ENCODE assay signal across 8 cellular contexts in genomic region chr20:48635791-48636267, GRCh38.
DNase-seq lines count a peak whose midpoint lies in the region; ATAC-seq and TF ChIP-seq lines count a peak whose summit lies in the region.

No MANE protein-coding gene starts in this region.

- TF ChIP-seq CTCF in KMS-11 (conservative IDR thresholded peaks at IDR 0.05; ENCODE audit: low read depth, low read length) = peak; percentile 82
- TF ChIP-seq CTCF in ascending aorta (IDR thresholded peaks at IDR 0.05) = peak; percentile 34 to 67 (median 50)

- H4K20me1 ChIP-seq in KMS-11 (ENCODE audit: insufficient read depth) = no peaks in the 10 kb centered on the region

- intact Hi-C loops in ascending aorta (cut with DNase I) = no loop called here

- no peaks in the 10 kb centered on the region for H3K27me3 Mint-ChIP-seq in T-helper 1 cell treated with Interleukin-12 subunit alpha and Interleukin-12 subunit beta and Interleukin-4 antibody, amounts not matched to agents 30 μg/mL and 1 μg/mL, for 36 hours (ENCODE audit: low read depth)

- peaks cover 47% of the 10 kb centered on the region for H3K36me3 Mint-ChIP-seq in T-helper 1 cell treated with Interleukin-12 subunit alpha and Interleukin-12 subunit beta and Interleukin-4 antibody, amounts not matched to agents 30 μg/mL and 1 μg/mL, for 36 hours (ENCODE audit: low read depth)

- H3K4me2 ChIP-seq in KMS-11 = no peak overlapping the region

- H3K36me3 ChIP-seq in KMS-11 (ENCODE audit: insufficient read depth) = no peaks in the 10 kb centered on the region
- H3K36me3 ChIP-seq in ascending aorta = peaks cover 70 to 89% of the 10 kb centered on the region in 2 donors

- no peaks in the 10 kb centered on the region for H3K79me2 ChIP-seq in KMS-11 (ENCODE audit: insufficient read depth, low read depth)

- no peak for ATAC-seq in HG02852 (IDR thresholded peaks at IDR 0.05; ENCODE audit: unreplicated experiment)

- H3K4me1 Mint-ChIP-seq in T-helper 1 cell treated with Interleukin-12 subunit alpha and Interleukin-12 subunit beta and Interleukin-4 antibody, amounts not matched to agents 30 μg/mL and 1 μg/mL, for 36 hours (ENCODE audit: low read depth) = peaks cover 6% of the 10 kb centered on the region

- H3K27ac ChIP-seq in KMS-11 = no peak overlapping the region
- H3K27ac ChIP-seq in ascending aorta = no peak overlapping the region

- H3K4me3 ChIP-seq in KMS-11 (IDR thresholded peaks at IDR 0.05; ENCODE audit: insufficient read depth, low read depth, low read length) (no peak overlapping the region), ascending aorta (no peak overlapping the region)

- peak; percentile 52 for DNase-seq in EH (ENCODE audit: low read depth)
- no peak for DNase-seq in ascending aorta (ENCODE audit: low spot score in 2 of 2)
- peak; percentile 26 to 73 for DNase-seq in hippocampal formation (lab: John Stamatoyannopoulos, UW)
- peak; percentile 41 to 56 for DNase-seq in stimulated activated CD4-positive, alpha-beta T cell treated with anti-CD3 and anti-CD28 coated beads, Interleukin-15, amount 100 ng/mL, for 48 hours (ENCODE audit: low read depth in 2 of 2)
- DNase-seq in NCI-H526 treated with DMSO at 0.1 percent for 48 hours (lab: John Stamatoyannopoulos, UW) = no peak

- H2AFZ ChIP-seq in KMS-11 (ENCODE audit: low read depth) = no peak overlapping the region

- H3K9ac ChIP-seq in KMS-11 = no peak overlapping the region

- H3K27ac Mint-ChIP-seq in T-helper 1 cell treated with Interleukin-12 subunit alpha and Interleukin-12 subunit beta and Interleukin-4 antibody, amounts not matched to agents 30 μg/mL and 1 μg/mL, for 36 hours = peak overlapping the region; percentile 45

- H3K4me3 Mint-ChIP-seq in T-helper 1 cell treated with Interleukin-12 subunit alpha and Interleukin-12 subunit beta and Interleukin-4 antibody, amounts not matched to agents 30 μg/mL and 1 μg/mL, for 36 hours = no peak overlapping the region

- no peaks in the 10 kb centered on the region for H3K9me3 ChIP-seq in ascending aorta

- no peaks in the 10 kb centered on the region for H3K9me3 Mint-ChIP-seq in T-helper 1 cell treated with Interleukin-12 subunit alpha and Interleukin-12 subunit beta and Interleukin-4 antibody, amounts not matched to agents 30 μg/mL and 1 μg/mL, for 36 hours

- H3K4me1 ChIP-seq in KMS-11 (ENCODE audit: low read depth, poor library complexity, severe bottlenecking) (no peaks in the 10 kb centered on the region), ascending aorta (no peaks in the 10 kb centered on the region)

- H3K27me3 ChIP-seq in KMS-11 (ENCODE audit: insufficient read depth, low read depth) (peaks cover 24% of the 10 kb centered on the region; the same call in 1 of the 2 replicates), ascending aorta (no peaks in the 10 kb centered on the region)

Comparison
In these comparisons a context has a peak if more than half of its experiments do, and no peak if none do; other contexts are left out.
1. DNase-seq: peak in EH (single experiment), hippocampal formation (2 of 2) and stimulated activated CD4-positive, alpha-beta T cell treated with anti-CD3 and anti-CD28 coated beads, Interleukin-15, amount 100 ng/mL, for 48 hours (2 of 2); none in ascending aorta (0 of 2) and NCI-H526 treated with DMSO at 0.1 percent for 48 hours (single experiment).